ENCODE assay signal across 9 cellular contexts in the genomic region with DNA sequence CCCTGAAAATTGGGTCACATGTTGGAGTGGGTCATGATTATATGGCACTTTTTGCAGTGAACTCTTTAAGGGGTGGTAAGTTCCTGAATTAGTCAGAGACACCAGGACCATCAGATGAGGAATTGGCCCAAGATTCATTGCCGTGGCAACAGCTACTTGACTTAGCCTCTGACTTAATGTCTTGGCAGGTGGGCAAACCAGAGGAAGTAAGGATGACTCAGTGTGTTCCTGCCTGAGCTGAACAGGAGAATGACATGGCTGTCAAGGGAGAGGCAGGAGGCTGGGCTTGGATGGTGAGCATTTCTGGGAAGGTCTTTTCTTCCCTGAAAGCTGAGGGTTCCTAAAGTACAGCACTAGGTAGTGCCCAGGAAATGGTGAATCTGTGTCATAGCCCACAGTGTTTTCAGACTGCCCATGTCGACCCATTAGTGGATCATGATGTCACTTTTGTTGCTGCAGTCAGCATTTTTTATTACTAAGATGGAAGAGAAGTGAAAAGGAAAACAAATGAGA.
DNase-seq lines count a peak whose midpoint lies in the region; ATAC-seq and TF ChIP-seq lines count a peak whose summit lies in the region.
"Had no signal": no experiment of that assay in that cellular context is flagged by ENCODE, and none has a peak within 500 bp of the region (broad histone marks: within the 10 kb centered on the region; RNA-seq: fewer than 3 reads in every experiment).

No MANE protein-coding gene starts in this region.

- no peaks in the 10 kb centered on the region for H3K27me3 Mint-ChIP-seq in natural killer cell (ENCODE audit: low read depth in 2 of 2)

- intact Hi-C loops in breast epithelium (cut with DNase I; ENCODE audit: low total_unique reads) = no loop called here
- intact Hi-C loops in natural killer cell (cut with micrococcal nuclease) = no loop called here

- H3K4me1 ChIP-seq in breast epithelium = no peaks in the 10 kb centered on the region

- peak; percentile 44 to 83 (median 64) for ATAC-seq in natural killer cell

- H3K27ac ChIP-seq in breast epithelium = peak overlapping the region; percentile 5 to 85
- H3K27ac ChIP-seq: C4-2B had no signal

- no peaks in the 10 kb centered on the region for H3K36me3 ChIP-seq in breast epithelium

- TF ChIP-seq POLR2A in breast epithelium (IDR thresholded peaks at IDR 0.05) = no peak

- H3K4me1 Mint-ChIP-seq in natural killer cell = peaks cover 12 to 22% of the 10 kb centered on the region in 2 donors

- DNase-seq in NCI-H1092 treated with DMSO at 0.1 percent for 48 hours (lab: John Stamatoyannopoulos, UW) (peak; percentile 3), NCI-H1092 (lab: John Stamatoyannopoulos, UW) (no peak), NCI-H2196 treated with DMSO at 0.1 percent for 48 hours (lab: John Stamatoyannopoulos, UW; ENCODE audit: unreplicated experiment) (peak; percentile 19), breast epithelium (ENCODE audit: low spot score in 2 of 2) (peak in 1 of 2 donors; percentile 28), natural killer cell (no peak), cerebellar cortex (ENCODE audit: low spot score) (no peak), NCI-H1048 (lab: John Stamatoyannopoulos, UW) (no peak), GM13976 (ENCODE audit: low spot score) (no peak)

- H3K9me3 Mint-ChIP-seq in natural killer cell = no peaks in the 10 kb centered on the region

- TF ChIP-seq CTCF in breast epithelium (IDR thresholded peaks at IDR 0.05) (no peak), natural killer cell (IDR thresholded peaks at IDR 0.05) (no peak), GM13976 (IDR thresholded peaks at IDR 0.05; ENCODE audit: borderline replicate concordance, control extremely low read depth, extremely low read depth, insufficient read depth, missing control alignments) (no peak)

- no peak overlapping the region for H3K4me3 ChIP-seq in breast epithelium

- H3K27ac Mint-ChIP-seq in natural killer cell = peak overlapping the region in 1 of 2 donors; percentile 76

- H3K4me3 Mint-ChIP-seq in natural killer cell = no peak overlapping the region

- H3K9me3 ChIP-seq in breast epithelium = no peaks in the 10 kb centered on the region

- no peaks in the 10 kb centered on the region for H3K36me3 Mint-ChIP-seq in natural killer cell

- no peaks in the 10 kb centered on the region for H3K27me3 ChIP-seq in breast epithelium

- in situ Hi-C loops in GM13976 (cut with MboI; ENCODE audit: low sequenced_read_pairs, unreplicated experiment) = no loop called here

Comparison
In these comparisons a context has a peak if more than half of its experiments do, and no peak if none do; other contexts are left out.
1. DNase-seq: peak in NCI-H1092 treated with DMSO at 0.1 percent for 48 hours (single experiment) and NCI-H2196 treated with DMSO at 0.1 percent for 48 hours (single experiment); none in NCI-H1092 (single experiment), natural killer cell (single experiment), cerebellar cortex (single experiment), NCI-H1048 (single experiment) and GM13976 (single experiment).